ENCODE assay signal across 14 cellular contexts in genomic region chr21:45209685-45210284, GRCh38.
DNase-seq lines count a peak whose midpoint lies in the region; ATAC-seq, FAIRE-seq and TF ChIP-seq lines count a peak whose summit lies in the region.
"Had no signal": no experiment of that assay in that cellular context is flagged by ENCODE, and none has a peak within 500 bp of the region (broad histone marks: within the 10 kb centered on the region; RNA-seq: fewer than 3 reads in every experiment).

No MANE protein-coding gene starts in this region.

- no peak overlapping the region for H3K4me2 ChIP-seq in HepG2 (ENCODE audit: low read depth, low read length)
- no peak overlapping the region for H3K4me2 ChIP-seq in mesenchymal stem cell (ENCODE audit: low read length, poor library complexity, severe bottlenecking)

- TF ChIP-seq RAD21 in HepG2 (CRISPR knock-in tag; IDR thresholded peaks at IDR 0.05), result no peak

- peaks cover 26% of the 10 kb centered on the region for H3K4me1 Mint-ChIP-seq in stimulated activated naive CD8-positive, alpha-beta T cell treated with anti-CD3 and anti-CD28 coated beads, Interleukin-15, amount 100 ng/mL, for 72 hours

- H3K23ac ChIP-seq in mesenchymal stem cell (ENCODE audit: low read length in 2 of 2), result no peak overlapping the region

- H3K4me3 Mint-ChIP-seq in stimulated activated naive CD8-positive, alpha-beta T cell treated with anti-CD3 and anti-CD28 coated beads, Interleukin-15, amount 100 ng/mL, for 72 hours, result no peak overlapping the region

- H3K9me3 ChIP-seq in right lobe of liver, result no peaks in the 10 kb centered on the region
- H3K9me3 ChIP-seq in HepG2 (ENCODE audit: low read length), result no peaks in the 10 kb centered on the region
- H3K9me3 ChIP-seq in mesenchymal stem cell (ENCODE audit: control insufficient read depth, low read length), result no peaks in the 10 kb centered on the region
- H3K9me3 ChIP-seq: body of pancreas, neutrophil, SJCRH30 had no signal

- H3K4me3 ChIP-seq in right lobe of liver (no peak overlapping the region), HepG2 (replicated peaks in 1 of 3; ENCODE audit: insufficient read depth in 1 of 3, low read depth in 2 of 3, low read length in 3 of 3) (no peak overlapping the region), mesenchymal stem cell (ENCODE audit: insufficient read depth in 1 of 2, low read depth in 1 of 2, low read length in 2 of 2) (no peak overlapping the region)
- H3K4me3 ChIP-seq: body of pancreas, lung, SJCRH30, skin epidermis had no signal

- DNase-seq in right lobe of liver (no peak), HepG2 (ENCODE audit: low spot score) (no peak), SIG-M5 treated with dmso at 0.1 percent for 504 hours (lab: John Stamatoyannopoulos, UW; ENCODE audit: unreplicated experiment) (peak; percentile 84), mesenchymal stem cell (no peak), HCEC 1CT (no peak), SK-N-DZ (ENCODE audit: low spot score) (no peak)
- DNase-seq in stimulated activated naive CD8-positive, alpha-beta T cell treated with anti-CD3 and anti-CD28 coated beads, Interleukin-15, amount 100 ng/mL, for 72 hours, result no peak
- DNase-seq: body of pancreas, NCI-H2107, SJCRH30 had no signal

- TF ChIP-seq CTCF in right lobe of liver (IDR thresholded peaks at IDR 0.05) (no peak), HepG2 (CRISPR knock-in tag; IDR thresholded peaks at IDR 0.05) (no peak)

- POLR2A ChIA-PET in HepG2 (lab: Yijun Ruan, JAX), result no interaction called here

- TF ChIP-seq POLR2A in right lobe of liver (IDR thresholded peaks at IDR 0.05), result no peak
- no peak for TF ChIP-seq POLR2A in HepG2 (IDR thresholded peaks at IDR 0.05; ENCODE audit: insufficient read depth in 1 of 2, low read depth in 2 of 2, low read length in 2 of 2)

- no peak overlapping the region for H3K9ac ChIP-seq in HepG2 (ENCODE audit: insufficient read depth, low read depth, low read length)
- H3K9ac ChIP-seq in mesenchymal stem cell (ENCODE audit: low read length), result no peak overlapping the region

- H3K27ac ChIP-seq in right lobe of liver (no peak overlapping the region), HepG2 (ENCODE audit: extremely low read length, insufficient read depth, low read length) (no peak overlapping the region), mesenchymal stem cell (ENCODE audit: low read length, poor library complexity, severe bottlenecking) (no peak overlapping the region)
- H3K27ac ChIP-seq: body of pancreas, neutrophil, SJCRH30, skin epidermis had no signal

- H4K8ac ChIP-seq in mesenchymal stem cell (ENCODE audit: low read length), result peak overlapping the region; percentile 45

- intact Hi-C loops in right lobe of liver (cut with DNase I), result no loop called here
- intact Hi-C loops in HepG2 (cut with micrococcal nuclease; ENCODE audit: unreplicated experiment), result no loop called here

- no peak overlapping the region for H2BK120ac ChIP-seq in mesenchymal stem cell (ENCODE audit: low read depth, low read length)

- H3K9me3 Mint-ChIP-seq in stimulated activated naive CD8-positive, alpha-beta T cell treated with anti-CD3 and anti-CD28 coated beads, Interleukin-15, amount 100 ng/mL, for 72 hours, result no peaks in the 10 kb centered on the region

- BruUV-seq in HepG2 (replicated peaks; lab: Mats Ljungman, UMichigan), result no TSS peak

- no peak overlapping the region for H2BK5ac ChIP-seq in mesenchymal stem cell (ENCODE audit: low read depth, low read length, poor library complexity, severe bottlenecking)

- CTCF ChIA-PET in HepG2 (lab: Yijun Ruan, JAX; ENCODE audit: low intra/inter-chr PET ratio, low total read pairs), result no interaction called here

- no peaks in the 10 kb centered on the region for H3K79me2 ChIP-seq in HepG2 (ENCODE audit: insufficient read depth, low read length)

- peak overlapping the region in 1 of 2 experiments; percentile 9 for H3K18ac ChIP-seq in mesenchymal stem cell (ENCODE audit: low read depth in 1 of 2, low read length in 2 of 2)

- no peak overlapping the region for H3K27ac Mint-ChIP-seq in stimulated activated naive CD8-positive, alpha-beta T cell treated with anti-CD3 and anti-CD28 coated beads, Interleukin-15, amount 100 ng/mL, for 72 hours

- H3K36me3 ChIP-seq in right lobe of liver, result no peaks in the 10 kb centered on the region
- H3K36me3 ChIP-seq in HepG2 (replicated peaks in 1 of 2; ENCODE audit: control insufficient read depth in 1 of 2, insufficient read depth in 2 of 2, low read length in 2 of 2), result peaks cover 1 to 2% of the 10 kb centered on the region in 2 experiments; a peak in 3 of 5 replicates
- H3K36me3 ChIP-seq in mesenchymal stem cell (ENCODE audit: control insufficient read depth in 1 of 2, insufficient read depth in 2 of 2, low read depth in 1 of 2, low read length in 2 of 2), result peaks cover 5 to 19% of the 10 kb centered on the region in 2 experiments
- H3K36me3 ChIP-seq: neutrophil had no signal

- no peak overlapping the region for H3K14ac ChIP-seq in mesenchymal stem cell (ENCODE audit: low read length in 2 of 2)

- 60% methylated on average over 8 of the region's 8 CpGs for WGBS in right lobe of liver (ENCODE audit: insufficient coverage, low coverage, low lambda C conversion rate, missing lambda C conversion rate)
- 98% methylated on average over 8 of the region's 8 CpGs for WGBS in HepG2 (ENCODE audit: low lambda C conversion rate)
- WGBS in mesenchymal stem cell, result 92% methylated on average over 8 of the region's 8 CpGs

- H3K4me1 ChIP-seq in right lobe of liver, result no peaks in the 10 kb centered on the region
- no peaks in the 10 kb centered on the region for H3K4me1 ChIP-seq in HepG2 (ENCODE audit: insufficient read depth, low read length)
- peaks cover 5% of the 10 kb centered on the region for H3K4me1 ChIP-seq in mesenchymal stem cell (ENCODE audit: control insufficient read depth, insufficient read depth, low read depth, low read length)
- H3K4me1 ChIP-seq: body of pancreas, SJCRH30 had no signal

- in situ Hi-C loops in HepG2 (cut with HindIII; ENCODE audit: extremely low pct_ligation_motif_present, low pct_unique_long_range_greater_than_20kb), result no loop called here

- no peaks in the 10 kb centered on the region for H3K79me1 ChIP-seq in mesenchymal stem cell (replicated peaks; ENCODE audit: low read length, poor library complexity, severe bottlenecking)

- TF ChIP-seq EP300 in HepG2 (IDR thresholded peaks at IDR 0.05; ENCODE audit: low read depth in 2 of 2, low read length in 2 of 2), result no peak
- no peak for TF ChIP-seq EP300 in HepG2 (CRISPR knock-in tag; IDR thresholded peaks at IDR 0.05; ENCODE audit: borderline replicate concordance)

- H2BK12ac ChIP-seq in mesenchymal stem cell (ENCODE audit: low read length in 2 of 2), result peak overlapping the region in 1 of 2 experiments; percentile 32

- H2AFZ ChIP-seq in HepG2 (ENCODE audit: low read length) (no peak overlapping the region), mesenchymal stem cell (ENCODE audit: low read depth, low read length) (no peak overlapping the region)

- no peaks in the 10 kb centered on the region for H3K27me3 ChIP-seq in right lobe of liver
- H3K27me3 ChIP-seq in HepG2 (ENCODE audit: control insufficient read depth in 1 of 2, insufficient read depth in 2 of 2, low read length in 2 of 2), result no peaks in the 10 kb centered on the region
- no peaks in the 10 kb centered on the region for H3K27me3 ChIP-seq in mesenchymal stem cell (ENCODE audit: control insufficient read depth in 1 of 2, insufficient read depth in 1 of 2, low read length in 2 of 2)
- H3K27me3 ChIP-seq: body of pancreas, neutrophil, SJCRH30 had no signal

- H2AK5ac ChIP-seq in mesenchymal stem cell (ENCODE audit: low read length, severe bottlenecking), result no peak overlapping the region

- no peaks in the 10 kb centered on the region for H3K27me3 Mint-ChIP-seq in stimulated activated naive CD8-positive, alpha-beta T cell treated with anti-CD3 and anti-CD28 coated beads, Interleukin-15, amount 100 ng/mL, for 72 hours

- peak in 3 of 4 donors; percentile 47 to 56 (median 52) for ATAC-seq in right lobe of liver
- no peak for ATAC-seq in HepG2
- no peak for ATAC-seq in HG03354 (IDR thresholded peaks at IDR 0.05; ENCODE audit: poor library complexity, severe bottlenecking, unreplicated experiment)
- ATAC-seq in stimulated activated naive CD8-positive, alpha-beta T cell treated with anti-CD3 and anti-CD28 coated beads, Interleukin-15, amount 100 ng/mL, for 72 hours, result no peak
- ATAC-seq: body of pancreas had no signal

- no peak overlapping the region for H4K91ac ChIP-seq in mesenchymal stem cell (ENCODE audit: low read length)

- peak overlapping the region; percentile 21 to 24 for H3K4ac ChIP-seq in mesenchymal stem cell (ENCODE audit: low read depth in 1 of 2, low read length in 2 of 2)

- no peaks in the 10 kb centered on the region for H4K20me1 ChIP-seq in HepG2 (ENCODE audit: insufficient read depth, low read length)

- H2BK15ac ChIP-seq in mesenchymal stem cell (ENCODE audit: low read depth, poor library complexity, severe bottlenecking), result no peak overlapping the region

- FAIRE-seq in HepG2 (lab: Jason Lieb, UNC), result no peak

TF ChIP-seq in HepG2, 621 proteins besides CTCF, POLR2A, EP300 and RAD21:
- TF ChIP-seq ISL2 (CRISPR knock-in tag; IDR thresholded peaks at IDR 0.05) (no peak), RFX3 (CRISPR knock-in tag; IDR thresholded peaks at IDR 0.05) (no peak), ZSCAN20 (CRISPR knock-in tag; IDR thresholded peaks at IDR 0.05; ENCODE audit: borderline replicate concordance) (no peak), ZNF253 (CRISPR knock-in tag; IDR thresholded peaks at IDR 0.05; ENCODE audit: borderline replicate concordance) (no peak), BATF2 (CRISPR knock-in tag; IDR thresholded peaks at IDR 0.05) (no peak), ATF5 (CRISPR knock-in tag; IDR thresholded peaks at IDR 0.05; ENCODE audit: low read depth) (no peak), RORA (CRISPR knock-in tag; IDR thresholded peaks at IDR 0.05) (no peak)

Comparison
In these comparisons a context has a peak if more than half of its experiments do, and no peak if none do; other contexts are left out.
1. ATAC-seq: peak in right lobe of liver (3 of 4); none in HepG2 (single experiment), HG03354 (single experiment) and stimulated activated naive CD8-positive, alpha-beta T cell treated with anti-CD3 and anti-CD28 coated beads, Interleukin-15, amount 100 ng/mL, for 72 hours (single experiment).